Comparison of ENCODE assay signal across 8 cellular contexts in the genomic region with DNA sequence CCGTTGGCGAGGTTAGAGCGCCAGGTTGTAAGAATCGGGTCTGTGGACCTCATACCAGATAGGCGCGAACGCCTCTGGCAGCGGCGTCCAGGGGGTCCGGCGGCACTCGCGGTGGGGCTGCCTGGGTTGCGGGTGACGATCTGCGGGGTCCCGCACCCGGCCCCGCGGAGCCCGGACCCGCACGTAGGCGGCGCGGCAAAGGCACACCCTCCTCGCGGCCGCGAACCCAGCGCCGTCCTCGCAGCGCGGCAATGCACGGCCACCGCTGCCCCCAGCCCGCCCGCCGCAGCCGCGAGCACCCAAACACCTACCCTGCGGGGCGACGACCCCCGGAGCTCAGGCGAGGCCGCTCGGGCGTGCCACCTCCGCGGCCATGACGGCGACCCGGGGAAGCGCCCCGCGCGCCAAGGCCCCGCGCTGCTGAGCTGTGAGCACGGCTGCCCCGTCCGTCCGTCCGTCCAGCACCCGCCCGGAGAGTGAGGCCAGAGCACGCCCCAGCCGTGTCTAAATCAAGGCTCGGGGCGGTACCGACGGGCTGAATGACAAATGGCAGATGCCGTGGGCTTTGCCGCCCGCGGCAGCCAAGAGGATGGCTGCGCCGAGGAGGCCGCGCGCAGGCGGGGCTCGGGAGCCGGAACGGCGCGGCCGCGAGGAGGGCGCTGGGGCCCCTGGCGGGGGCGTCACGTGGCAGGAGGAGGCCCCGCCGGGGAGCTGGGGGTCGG. TPM values are rescaled to one million over a fixed set of nuclear protein-coding genes. Genes with fewer than 3 reads are reported as not detected.
DNase-seq lines count a peak whose midpoint lies in the region; ATAC-seq, FAIRE-seq and TF ChIP-seq lines count a peak whose summit lies in the region.

A gene with protein sequence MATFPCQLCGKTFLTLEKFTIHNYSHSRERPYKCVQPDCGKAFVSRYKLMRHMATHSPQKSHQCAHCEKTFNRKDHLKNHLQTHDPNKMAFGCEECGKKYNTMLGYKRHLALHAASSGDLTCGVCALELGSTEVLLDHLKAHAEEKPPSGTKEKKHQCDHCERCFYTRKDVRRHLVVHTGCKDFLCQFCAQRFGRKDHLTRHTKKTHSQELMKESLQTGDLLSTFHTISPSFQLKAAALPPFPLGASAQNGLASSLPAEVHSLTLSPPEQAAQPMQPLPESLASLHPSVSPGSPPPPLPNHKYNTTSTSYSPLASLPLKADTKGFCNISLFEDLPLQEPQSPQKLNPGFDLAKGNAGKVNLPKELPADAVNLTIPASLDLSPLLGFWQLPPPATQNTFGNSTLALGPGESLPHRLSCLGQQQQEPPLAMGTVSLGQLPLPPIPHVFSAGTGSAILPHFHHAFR (minus strand): TSS at position 481 of the 722 bp plus-strand sequence. CDS start 60,123 bp downstream, outside the sequence.

- H3K9ac ChIP-seq in OCI-LY3 (ENCODE audit: low read length) (peak within 1 kb of the TSS; percentile 67), GM12878 (ENCODE audit: control insufficient read depth, insufficient read depth, low read length) (peak within 1 kb of the TSS; percentile 13; the same call in 1 of the 2 replicates), iPS-15b (ENCODE audit: low read depth, low read length) (no peak within 1 kb of the TSS)

- H3K36me3 ChIP-seq in OCI-LY3 (replicated peaks; ENCODE audit: low read depth, low read length) (peaks cover 2% of the 10 kb centered on the region), GM12878 (ENCODE audit: control insufficient read depth in 2 of 2, insufficient read depth in 2 of 2, low read length in 1 of 2) (no peaks in the 10 kb centered on the region), iPS-15b (ENCODE audit: control insufficient read depth, insufficient read depth, low read length) (no peaks in the 10 kb centered on the region), gastrocnemius medialis (no peaks in the 10 kb centered on the region)

- DNase-seq in SKM-1 treated with dmso at 0.1 percent for 144 hours (lab: John Stamatoyannopoulos, UW; ENCODE audit: unreplicated experiment): peak; percentile 16
- no peak for DNase-seq in SKM-1 (lab: John Stamatoyannopoulos, UW; ENCODE audit: unreplicated experiment)
- no peak for DNase-seq in GM12878 (ENCODE audit: low read depth, low spot score)
- peak; percentile 35 to 38 for DNase-seq in gastrocnemius medialis
- DNase-seq in SHP77 treated with DMSO at 0.1 percent for 48 hours (lab: John Stamatoyannopoulos, UW): no peak

- RAD21 ChIA-PET in GM12878 (lab: Charles Lee; ENCODE audit: unreplicated experiment): no interaction called here

- peak within 1 kb of the TSS; percentile 31 for H3K27ac ChIP-seq in OCI-LY3 (ENCODE audit: low read length)
- H3K27ac ChIP-seq in GM12878 (ENCODE audit: control insufficient read depth, insufficient read depth): no peak within 1 kb of the TSS
- H3K27ac ChIP-seq in gastrocnemius medialis: peak within 1 kb of the TSS; percentile 34 to 63 (median 54)

- peak; percentile 72 for TF ChIP-seq POLR2A in GM12878 (IDR thresholded peaks at IDR 0.05; ENCODE audit: low read depth, low read length)
- TF ChIP-seq POLR2A in gastrocnemius medialis (IDR thresholded peaks at IDR 0.05): peak; percentile 50 to 69

- no TSS peak for BruUV-seq in GM12878 (replicated peaks; lab: Mats Ljungman, UMichigan)

- no peak for TF ChIP-seq EP300 in GM12878 (IDR thresholded peaks at IDR 0.05; ENCODE audit: borderline replicate concordance in 1 of 2, control insufficient read depth in 1 of 2, low read depth in 2 of 2, low read length in 2 of 2)

- H3K4me2 ChIP-seq in OCI-LY3 (ENCODE audit: low read length) (peak within 1 kb of the TSS; percentile 79), GM12878 (ENCODE audit: control insufficient read depth, insufficient read depth) (peak within 1 kb of the TSS; percentile 46; the same call in 1 of the 2 replicates)

- H3K9me3 ChIP-seq in OCI-LY3 (ENCODE audit: insufficient read depth, low read length) (no peaks in the 10 kb centered on the region), GM12878 (replicated peaks; ENCODE audit: control insufficient read depth, insufficient read depth, low read length) (no peaks in the 10 kb centered on the region), iPS-15b (ENCODE audit: control insufficient read depth, insufficient read depth, low read length) (no peaks in the 10 kb centered on the region), gastrocnemius medialis (no peaks in the 10 kb centered on the region)

- in situ Hi-C loops in GM12878 (cut with MboI) (loop anchor here (25.0 kb wide), 1 partner anchor 1521 kb away; no protein-coding TSS in a partner anchor), gastrocnemius medialis (cut with MboI; ENCODE audit: low sequenced_read_pairs in 4 of 4) (no loop called here)

- H3K27me3 ChIP-seq in OCI-LY3 (ENCODE audit: low read depth, low read length) (no peaks in the 10 kb centered on the region), GM12878 (replicated peaks in 1 of 2; ENCODE audit: control insufficient read depth in 2 of 2, insufficient read depth in 2 of 2, low read length in 1 of 2) (peaks cover 0 to 3% of the 10 kb centered on the region in 2 experiments; a peak in 2 of 4 replicates), iPS-15b (ENCODE audit: control insufficient read depth, insufficient read depth, low read length) (peaks cover 69% of the 10 kb centered on the region), gastrocnemius medialis (no peaks in the 10 kb centered on the region)

- CTCF ChIA-PET in GM12878 (lab: Yijun Ruan, JAX): interaction anchor here (1.4 kb wide), 1 partner anchor 432 kb away, joined by 4 read pairs; no protein-coding TSS in a partner anchor

- POLR2A ChIA-PET in GM12878 (lab: Charles Lee): no interaction called here

- SMC1A ChIA-PET in GM12878 (lab: Charles Lee; ENCODE audit: uncharacterized antibody, unreplicated experiment): interaction anchor here (1.3 kb wide), 1 partner anchor 64 kb away, joined by 4 read pairs; no protein-coding TSS in a partner anchor

- H2AFZ ChIP-seq in OCI-LY3 (ENCODE audit: low read depth, low read length) (peak within 1 kb of the TSS; percentile 88), GM12878 (ENCODE audit: control insufficient read depth, low read depth, low read length) (peak within 1 kb of the TSS; percentile 55)

- H3K4me1 ChIP-seq in OCI-LY3 (ENCODE audit: low read length) (peaks cover 14% of the 10 kb centered on the region), GM12878 (ENCODE audit: control insufficient read depth, insufficient read depth, low read length) (no peaks in the 10 kb centered on the region), iPS-15b (ENCODE audit: control insufficient read depth, insufficient read depth, low read length) (no peaks in the 10 kb centered on the region), gastrocnemius medialis (no peaks in the 10 kb centered on the region)

- no peak for TF ChIP-seq CTCF in OCI-LY3 (IDR thresholded peaks at IDR 0.05; ENCODE audit: low read depth, low read length)
- no peak for TF ChIP-seq CTCF in GM12878 (IDR thresholded peaks at IDR 0.05 in 2 of 3, conservative IDR thresholded peaks at IDR 0.05 in 1 of 3; ENCODE audit: control insufficient read depth in 2 of 3, extremely low read depth in 1 of 3, insufficient read depth in 1 of 3, low read depth in 3 of 3, low read length in 3 of 3)
- TF ChIP-seq CTCF in gastrocnemius medialis (IDR thresholded peaks at IDR 0.05 in 4 of 5, conservative IDR thresholded peaks at IDR 0.05 in 1 of 5): no peak

- peak within 1 kb of the TSS; percentile 85 for H3K4me3 ChIP-seq in OCI-LY3 (ENCODE audit: low read length)
- H3K4me3 ChIP-seq in GM12878: peak within 1 kb of the TSS; percentile 57
- peak within 1 kb of the TSS; percentile 35 for H3K4me3 ChIP-seq in iPS-15b (ENCODE audit: low read depth, low read length)
- H3K4me3 ChIP-seq in gastrocnemius medialis: peak within 1 kb of the TSS; percentile 41 to 58 (median 53)

- no peaks in the 10 kb centered on the region; the same call in 1 of the 2 replicates for H3K79me2 ChIP-seq in OCI-LY3 (ENCODE audit: low read length)
- H3K79me2 ChIP-seq in GM12878 (ENCODE audit: control insufficient read depth, insufficient read depth, low read length): no peaks in the 10 kb centered on the region

- H4K20me1 ChIP-seq in OCI-LY3 (ENCODE audit: insufficient read depth, low read length) (no peaks in the 10 kb centered on the region), GM12878 (ENCODE audit: control insufficient read depth, insufficient read depth) (no peaks in the 10 kb centered on the region)

- intact Hi-C loops in GM12878 (cut with micrococcal nuclease; ENCODE audit: unreplicated experiment): no loop called here
- intact Hi-C loops in gastrocnemius medialis (cut with DNase I; ENCODE audit: low total_unique reads): no loop called here

- WGBS in GM12878 (ENCODE audit: insufficient coverage, insufficient replicate concordance, low lambda C conversion rate, missing lambda C conversion rate): 61% methylated on average over 45 of the region's 98 CpGs

- no peak for FAIRE-seq in GM12878 (lab: Jason Lieb, UNC)

- TF ChIP-seq RAD21 in GM12878 (IDR thresholded peaks at IDR 0.05; ENCODE audit: insufficient read depth, low read depth, low read length): no peak

- ATAC-seq in HG02870 (IDR thresholded peaks at IDR 0.05; ENCODE audit: unreplicated experiment): peak; percentile 63
- peak; percentile 71 for ATAC-seq in GM12878
- ATAC-seq in gastrocnemius medialis: peak; percentile 55 to 80

TF ChIP-seq in GM12878, 131 proteins besides CTCF, POLR2A, EP300 and RAD21 (continues in another document):
- TF ChIP-seq ZNF274 (IDR thresholded peaks at IDR 0.05; ENCODE audit: insufficient read depth, insufficient read length): no peak
- no peak for TF ChIP-seq CBX5 (IDR thresholded peaks at IDR 0.05; ENCODE audit: low read depth)
- no peak for TF ChIP-seq NRF1 (conservative IDR thresholded peaks at IDR 0.05; ENCODE audit: low read depth, low read length)

RNA-seq across cellular contexts. Expression of the gene that starts here (rescaled TPM):
- total RNA-seq in GM12878 (2013; cell fraction: nucleolus; rRNA removed): 56.9 and 63.3 TPM in 2 replicates
- total RNA-seq in GM12878 (2014; rRNA removed): 3.3 and 5.4 TPM in 2 replicates
- total RNA-seq in GM12878 (2014; rRNA removed; fragmentation: Illumina TruSeq; extraction: Trizol): 3.7 and 4.1 TPM in 2 replicates
- total RNA-seq in GM12878 (2021): 7.5 and 8.5 TPM in 2 replicates
- 9.9 TPM for polyA plus RNA-seq in GM12878 (2011; ENCODE audit: low read depth)
- 16.6 and 19.1 TPM in 2 replicates for polyA plus RNA-seq in GM12878 (2011; rRNA removed)
- 14.1 and 15.7 TPM in 2 replicates for polyA plus RNA-seq in GM12878 (2011; cell fraction: cytosol; rRNA removed)
- polyA plus RNA-seq in GM12878 (2011; cell fraction: nucleus; rRNA removed): 64.4 and 82.1 TPM in 2 replicates
- 11.5 and 14.1 TPM in 2 replicates for polyA plus RNA-seq in GM12878 (2012)
- polyA plus RNA-seq in GM12878 (2014; fragmentation: Illumina TruSeq; extraction: Trizol): 6.4 and 8.8 TPM in 2 replicates
- polyA plus RNA-seq in GM12878 (2014; fragmentation: Nextera tagmentation; extraction: Ambion mirVana): 1 to 10 TPM; 2.6 to 2.8 TPM
- 6.0 and 7.4 TPM in 2 replicates for polyA plus RNA-seq in GM12878 (2014; rRNA removed)
- 1 to 10 TPM; 5.1 to 7.3 TPM for polyA plus RNA-seq in GM12878 (2016; fragmentation: Nextera tagmentation; extraction: Ambion mirVana)
- polyA minus RNA-seq in GM12878 (2011; rRNA and poly(A)+ RNA removed): 22.5 and 23.1 TPM in 2 replicates
- 5.1 and 6.9 TPM in 2 replicates for polyA minus RNA-seq in GM12878 (2011; cell fraction: cytosol; rRNA and poly(A)+ RNA removed)
- 28.7 and 30.2 TPM in 2 replicates for polyA minus RNA-seq in GM12878 (2011; cell fraction: nucleus; rRNA and poly(A)+ RNA removed)
- total RNA-seq in gastrocnemius medialis: 10 to 100 TPM in 1 of 4 donors, 1 to 10 TPM in 3; 2.4 to 10.9 (median 3.8) TPM

Comparison
In these comparisons a context has a peak if more than half of its experiments do, and no peak if none do; other contexts are left out.
1. DNase-seq: peak in SKM-1 treated with dmso at 0.1 percent for 144 hours (single experiment) and gastrocnemius medialis (2 of 2); none in SKM-1 (single experiment), GM12878 (single experiment) and SHP77 treated with DMSO at 0.1 percent for 48 hours (single experiment).
2. H3K4me3 ChIP-seq: peak in every context shown above with its lines; median percentile 85 in OCI-LY3; 57 in GM12878; 53 in gastrocnemius medialis; 35 in iPS-15b.
3. Peak in every context shown above with its lines, with median percentiles within 50 percentile points of each other: ATAC-seq.